Comparison of ENCODE assay signal across 2 cellular contexts in genomic region chr12:121661353-121662105, GRCh38. TPM values are rescaled to one million over a fixed set of nuclear protein-coding genes. Genes with fewer than 3 reads are reported as not detected.
"Had no signal": no experiment of that assay in that cellular context is flagged by ENCODE, and none has a peak within 500 bp of the region (broad histone marks: within the 10 kb centered on the region; RNA-seq: fewer than 3 reads in every experiment).

No MANE protein-coding gene starts in this region.

RNA-seq across cellular contexts. Expression of gene MORN3, which starts 7.9 kb away (rescaled TPM):
- total RNA-seq: gastrocnemius medialis, left ventricle myocardium inferior had no signal
